Comparison of ENCODE assay signal across 8 cellular contexts in genomic region chr7:14691597-14692203, GRCh38.
DNase-seq lines count a peak whose midpoint lies in the region; ATAC-seq and TF ChIP-seq lines count a peak whose summit lies in the region.

No MANE protein-coding gene starts in this region.

- no peak overlapping the region for H3K4me3 Mint-ChIP-seq in CD4-positive, alpha-beta T cell
- no peak overlapping the region for H3K4me3 Mint-ChIP-seq in stimulated activated naive B cell treated with anti-CD40 and anti-IgM and Interleukin-4, amounts not matched to agents 10 μg/mL and 1 μg/mL and 100 μg/mL, for 72 hours

- H3K79me1 ChIP-seq in mesendoderm (ENCODE audit: low read length): no peaks in the 10 kb centered on the region

- H3K4me1 ChIP-seq in mesendoderm (ENCODE audit: control insufficient read depth, low read depth, low read length): no peaks in the 10 kb centered on the region

- no peaks in the 10 kb centered on the region for H3K9me3 ChIP-seq in CD4-positive, alpha-beta T cell (ENCODE audit: control insufficient read depth, low read length)

- no peak for ATAC-seq in CD4-positive, alpha-beta T cell (ENCODE audit: poor library complexity)
- peak; percentile 49 for ATAC-seq in GM19455 (IDR thresholded peaks at IDR 0.05; ENCODE audit: unreplicated experiment)
- ATAC-seq in stimulated activated naive B cell treated with anti-CD40 and anti-IgM and Interleukin-4, amounts not matched to agents 10 μg/mL and 1 μg/mL and 100 μg/mL, for 72 hours (replicated peaks): no peak

- no peaks in the 10 kb centered on the region for H3K27me3 Mint-ChIP-seq in CD4-positive, alpha-beta T cell
- no peaks in the 10 kb centered on the region for H3K27me3 Mint-ChIP-seq in stimulated activated naive B cell treated with anti-CD40 and anti-IgM and Interleukin-4, amounts not matched to agents 10 μg/mL and 1 μg/mL and 100 μg/mL, for 72 hours

- H3K9me3 Mint-ChIP-seq in CD4-positive, alpha-beta T cell: no peaks in the 10 kb centered on the region
- H3K9me3 Mint-ChIP-seq in stimulated activated naive B cell treated with anti-CD40 and anti-IgM and Interleukin-4, amounts not matched to agents 10 μg/mL and 1 μg/mL and 100 μg/mL, for 72 hours: no peaks in the 10 kb centered on the region

- H3K27me3 ChIP-seq in CD4-positive, alpha-beta T cell (ENCODE audit: control insufficient read depth, insufficient read depth, low read length): no peaks in the 10 kb centered on the region
- H3K27me3 ChIP-seq in mesendoderm (ENCODE audit: insufficient read depth, low read length, poor library complexity): no peaks in the 10 kb centered on the region

- no peak for TF ChIP-seq POLR2A in NB4 (IDR thresholded peaks at IDR 0.05; ENCODE audit: extremely low read depth, insufficient read length)

- no peaks in the 10 kb centered on the region for H3K36me3 Mint-ChIP-seq in CD4-positive, alpha-beta T cell (ENCODE audit: low read depth)
- no peaks in the 10 kb centered on the region for H3K36me3 Mint-ChIP-seq in stimulated activated naive B cell treated with anti-CD40 and anti-IgM and Interleukin-4, amounts not matched to agents 10 μg/mL and 1 μg/mL and 100 μg/mL, for 72 hours

- peak; percentile 93 for TF ChIP-seq CTCF in CD4-positive, alpha-beta T cell (IDR thresholded peaks at IDR 0.05)
- TF ChIP-seq CTCF in NB4 (IDR thresholded peaks at IDR 0.05; ENCODE audit: low read depth, low read length): peak; percentile 84

- peak; percentile 10 to 44 (median 18) for DNase-seq in CD4-positive, alpha-beta T cell
- peak; percentile 48 for DNase-seq in NB4 (ENCODE audit: low read depth)
- DNase-seq in activated CD4-positive, alpha-beta T cell treated with anti-CD3 and anti-CD28 coated beads for 48 hours: peak; percentile 53
- peak; percentile 5 for DNase-seq in effector CD4-positive, alpha-beta T cell
- peak; percentile 44 for DNase-seq in mesendoderm
- peak; percentile 4 for DNase-seq in stimulated activated naive B cell treated with anti-CD40 and anti-IgM and Interleukin-4, amounts not matched to agents 10 μg/mL and 1 μg/mL and 100 μg/mL, for 72 hours
- DNase-seq in HPDE6-E6E7 (ENCODE audit: extremely low spot score): no peak

- H4K8ac ChIP-seq in mesendoderm (ENCODE audit: low read depth, low read length): no peak overlapping the region

- H2BK5ac ChIP-seq in mesendoderm (ENCODE audit: low read length): no peak overlapping the region

- H2AK5ac ChIP-seq in mesendoderm (ENCODE audit: low read length): no peak overlapping the region

- H2BK15ac ChIP-seq in mesendoderm (replicated peaks; ENCODE audit: low read depth): no peak overlapping the region

- H3K4me3 ChIP-seq in NB4 (ENCODE audit: low read depth, low read length): no peak overlapping the region
- H3K4me3 ChIP-seq in mesendoderm (ENCODE audit: low read length): no peak overlapping the region

- no peak overlapping the region for H3K27ac ChIP-seq in CD4-positive, alpha-beta T cell (ENCODE audit: low read depth, low read length)
- H3K27ac ChIP-seq in mesendoderm (ENCODE audit: low read depth, low read length): no peak overlapping the region

- H3K4ac ChIP-seq in mesendoderm (ENCODE audit: low read depth, low read length): no peak overlapping the region

- no peak overlapping the region for H3K27ac Mint-ChIP-seq in CD4-positive, alpha-beta T cell
- H3K27ac Mint-ChIP-seq in stimulated activated naive B cell treated with anti-CD40 and anti-IgM and Interleukin-4, amounts not matched to agents 10 μg/mL and 1 μg/mL and 100 μg/mL, for 72 hours: no peak overlapping the region

- no peaks in the 10 kb centered on the region for H3K79me2 ChIP-seq in mesendoderm (ENCODE audit: control insufficient read depth, insufficient read depth, low read length)

- no peak overlapping the region for H2BK120ac ChIP-seq in mesendoderm (ENCODE audit: low read depth, low read length)

- intact Hi-C loops in CD4-positive, alpha-beta T cell (cut with DNase I, micrococcal nuclease): loop anchor here (2.0 to 10.0 kb wide), 3 partner anchors 1383 to 1411 kb away; no protein-coding TSS in a partner anchor

- H3K4me2 ChIP-seq in mesendoderm (ENCODE audit: low read length): no peak overlapping the region

- H3K23ac ChIP-seq in mesendoderm (ENCODE audit: low read length): no peak overlapping the region

- H3K36me3 ChIP-seq in mesendoderm (ENCODE audit: control insufficient read depth, insufficient read depth, low read length): no peaks in the 10 kb centered on the region

- CTCF ChIA-PET in CD4-positive, alpha-beta T cell (lab: Charles Lee): interaction anchor here (0.5 to 1.2 kb wide), 5 partner anchors 10 to 1412 kb away, joined by 3 to 5 read pairs (median 3); no protein-coding TSS in a partner anchor

- H3K18ac ChIP-seq in mesendoderm (ENCODE audit: low read length): no peak overlapping the region

- WGBS in mesendoderm (ENCODE audit: extremely low coverage, insufficient coverage, low lambda C conversion rate): no CpG with 5 or more reads among the region's 3 CpGs

- no peaks in the 10 kb centered on the region for H3K4me1 Mint-ChIP-seq in CD4-positive, alpha-beta T cell (ENCODE audit: low read depth)
- no peaks in the 10 kb centered on the region for H3K4me1 Mint-ChIP-seq in stimulated activated naive B cell treated with anti-CD40 and anti-IgM and Interleukin-4, amounts not matched to agents 10 μg/mL and 1 μg/mL and 100 μg/mL, for 72 hours

- no peak overlapping the region for H3K9ac ChIP-seq in mesendoderm (ENCODE audit: low read length)

- no peak overlapping the region for H3K56ac ChIP-seq in mesendoderm (ENCODE audit: low read length)

- no peak overlapping the region for H4K5ac ChIP-seq in mesendoderm (ENCODE audit: low read length)

- POLR2A ChIA-PET in CD4-positive, alpha-beta T cell (lab: Charles Lee): no interaction called here
